17 cellular contexts compared by ENCODE assay signal in the genomic region with DNA sequence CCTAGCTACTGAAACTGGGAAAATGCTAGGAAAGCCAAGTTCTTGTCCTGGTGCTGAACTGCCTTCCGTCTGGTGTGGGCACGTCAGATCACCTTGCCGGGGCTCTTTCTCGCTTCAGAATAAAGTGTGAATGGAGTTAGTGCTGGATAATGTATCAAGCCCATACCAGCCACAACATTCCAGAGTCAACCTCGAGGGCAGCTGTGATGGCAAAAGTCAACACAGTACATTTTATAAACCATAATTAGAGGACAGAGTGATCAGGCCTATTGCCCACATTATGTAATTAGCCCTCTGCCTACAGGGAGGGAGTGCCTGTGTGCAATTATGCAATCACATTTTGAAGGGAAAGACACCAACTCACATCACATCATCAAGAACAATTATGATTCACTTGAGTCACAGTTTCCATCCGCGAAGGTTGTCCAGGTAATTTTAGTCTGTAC.
DNase-seq lines count a peak whose midpoint lies in the region; ATAC-seq, FAIRE-seq and TF ChIP-seq lines count a peak whose summit lies in the region.
"Had no signal": no experiment of that assay in that cellular context is flagged by ENCODE, and none has a peak within 500 bp of the region (broad histone marks: within the 10 kb centered on the region; RNA-seq: fewer than 3 reads in every experiment).

No MANE protein-coding gene starts in this region.

- H3K4me3 ChIP-seq in small intestine (ENCODE audit: low read depth in 1 of 2, low read length in 2 of 2) (no peak overlapping the region), OCI-LY7 (ENCODE audit: low read depth, low read length, poor library complexity, severe bottlenecking) (no peak overlapping the region)
- H3K4me3 ChIP-seq in effector memory CD4-positive, alpha-beta T cell (ENCODE audit: insufficient read depth, low read depth, low read length, poor library complexity, severe bottlenecking), result no peak overlapping the region
- H3K4me3 ChIP-seq: left ventricle myocardium inferior, ovary, SJSA1 had no signal

- DNase-seq in NCI-H2196 (lab: John Stamatoyannopoulos, UW; ENCODE audit: unreplicated experiment) (peak; percentile 8), NCI-H2196 treated with DMSO at 0.1 percent for 48 hours (lab: John Stamatoyannopoulos, UW; ENCODE audit: unreplicated experiment) (no peak), NCI-H748 treated with DMSO at 0.1 percent for 48 hours (lab: John Stamatoyannopoulos, UW) (peak; percentile 75), epithelial cell of prostate (ENCODE audit: low read depth, low spot score) (peak; percentile 27), small intestine (peak; percentile 33), OCI-LY7 (ENCODE audit: low spot score) (no peak)
- DNase-seq in effector memory CD4-positive, alpha-beta T cell, result no peak
- DNase-seq: activated CD4-positive, CD25-positive, alpha-beta regulatory T cell; activated CD8-positive, alpha-beta memory T cell treated with anti-CD3 and anti-CD28 coated beads for 24 hours; activated naive CD8-positive, alpha-beta T cell treated with anti-CD3 and anti-CD28 coated beads, Interleukin-2, amount 50 U/mL, for 24 hours; endodermal cell; left ventricle myocardium inferior; ovary had no signal

- CTCF ChIA-PET in OCI-LY7 (lab: Charles Lee; ENCODE audit: unreplicated experiment), result no interaction called here

- H3K36me3 ChIP-seq in small intestine (ENCODE audit: control insufficient read depth in 2 of 2, insufficient read depth in 2 of 2, low read length in 2 of 2) (no peaks in the 10 kb centered on the region), OCI-LY7 (ENCODE audit: insufficient read depth, low read length) (no peaks in the 10 kb centered on the region)
- no peaks in the 10 kb centered on the region for H3K36me3 ChIP-seq in effector memory CD4-positive, alpha-beta T cell (ENCODE audit: control insufficient read depth, insufficient read depth, low read length)
- H3K36me3 ChIP-seq: left ventricle myocardium inferior, ovary, SJSA1 had no signal

- no peak for ATAC-seq in GM19452 (IDR thresholded peaks at IDR 0.05; ENCODE audit: unreplicated experiment)
- ATAC-seq: activated naive CD8-positive, alpha-beta T cell treated with anti-CD3 and anti-CD28 coated beads, Interleukin-2, amount 50 U/mL, for 24 hours; stimulated activated effector memory CD8-positive, alpha-beta T cell treated with anti-CD3 and anti-CD28 coated beads, Interleukin-12 subunit alpha, Interleukin-12 subunit beta, amount 100 ng/mL, for 72 hours had no signal

- H3K79me2 ChIP-seq in OCI-LY7 (ENCODE audit: insufficient read depth, low read depth, low read length), result no peaks in the 10 kb centered on the region

- H2AFZ ChIP-seq in OCI-LY7 (ENCODE audit: low read length), result no peak overlapping the region

- H4K20me1 ChIP-seq in OCI-LY7 (ENCODE audit: insufficient read depth, low read length), result no peaks in the 10 kb centered on the region

- H3K4me1 ChIP-seq in small intestine (ENCODE audit: control insufficient read depth in 2 of 2, insufficient read depth in 1 of 2, low read depth in 1 of 2, low read length in 1 of 2), result no peaks in the 10 kb centered on the region
- no peaks in the 10 kb centered on the region for H3K4me1 ChIP-seq in OCI-LY7 (ENCODE audit: insufficient read depth, low read length, poor library complexity, severe bottlenecking)
- H3K4me1 ChIP-seq in effector memory CD4-positive, alpha-beta T cell (ENCODE audit: control insufficient read depth, insufficient read depth, low read length, poor library complexity, severe bottlenecking), result no peaks in the 10 kb centered on the region
- H3K4me1 ChIP-seq: SJSA1 had no signal

- no peak for TF ChIP-seq CTCF in OCI-LY7 (conservative IDR thresholded peaks at IDR 0.05; ENCODE audit: low read length)

- H3K27ac ChIP-seq in epithelial cell of prostate, result no peak overlapping the region
- H3K27ac ChIP-seq in small intestine (ENCODE audit: low read depth in 1 of 2, low read length in 1 of 2), result no peak overlapping the region
- H3K27ac ChIP-seq in OCI-LY7 (ENCODE audit: low read depth, low read length, poor library complexity, severe bottlenecking), result no peak overlapping the region
- H3K27ac ChIP-seq in effector memory CD4-positive, alpha-beta T cell (ENCODE audit: insufficient read depth, low read length, poor library complexity, severe bottlenecking), result no peak overlapping the region
- H3K27ac ChIP-seq: left ventricle myocardium inferior, ovary, SJSA1 had no signal

- no TSS peak for BruUV-seq in OCI-LY7 (replicated peaks; lab: Mats Ljungman, UMichigan)

- H3K27me3 ChIP-seq in small intestine (ENCODE audit: control insufficient read depth in 2 of 2, insufficient read depth in 2 of 2, low read length in 2 of 2), result no peaks in the 10 kb centered on the region
- H3K27me3 ChIP-seq in effector memory CD4-positive, alpha-beta T cell (replicated peaks; ENCODE audit: control insufficient read depth, insufficient read depth, low read length, poor library complexity, severe bottlenecking), result peaks cover 7% of the 10 kb centered on the region
- H3K27me3 ChIP-seq: ovary, SJSA1 had no signal

- POLR2A ChIA-PET in OCI-LY7 (lab: Charles Lee), result no interaction called here

- H3K4me2 ChIP-seq in OCI-LY7 (ENCODE audit: low read length), result no peak overlapping the region

- no peak for FAIRE-seq in small intestine (lab: Jason Lieb, UNC)
- FAIRE-seq: A204.1 had no signal

- intact Hi-C loops in OCI-LY7 (cut with micrococcal nuclease; ENCODE audit: unreplicated experiment), result no loop called here

- 34 to 67% (median 49%) methylated on average over 7 of the region's 7 CpGs for WGBS in small intestine, 3 donors

- no peaks in the 10 kb centered on the region for H3K9me2 ChIP-seq in OCI-LY7 (ENCODE audit: insufficient read depth, low read length)

- H3K9me3 ChIP-seq in small intestine (ENCODE audit: control insufficient read depth, low read depth) (no peaks in the 10 kb centered on the region), OCI-LY7 (ENCODE audit: low read length) (no peaks in the 10 kb centered on the region)
- no peaks in the 10 kb centered on the region for H3K9me3 ChIP-seq in effector memory CD4-positive, alpha-beta T cell (ENCODE audit: control insufficient read depth, low read length)
- H3K9me3 ChIP-seq: left ventricle myocardium inferior, ovary, SJSA1 had no signal

Comparison
In these comparisons a context has a peak if more than half of its experiments do, and no peak if none do; other contexts are left out.
1. DNase-seq: peak in NCI-H2196 (single experiment), NCI-H748 treated with DMSO at 0.1 percent for 48 hours (single experiment), epithelial cell of prostate (single experiment) and small intestine (single experiment); none in NCI-H2196 treated with DMSO at 0.1 percent for 48 hours (single experiment), OCI-LY7 (single experiment) and effector memory CD4-positive, alpha-beta T cell (0 of 3).